ENCODE assay signal across 27 cellular contexts in the genomic region with DNA sequence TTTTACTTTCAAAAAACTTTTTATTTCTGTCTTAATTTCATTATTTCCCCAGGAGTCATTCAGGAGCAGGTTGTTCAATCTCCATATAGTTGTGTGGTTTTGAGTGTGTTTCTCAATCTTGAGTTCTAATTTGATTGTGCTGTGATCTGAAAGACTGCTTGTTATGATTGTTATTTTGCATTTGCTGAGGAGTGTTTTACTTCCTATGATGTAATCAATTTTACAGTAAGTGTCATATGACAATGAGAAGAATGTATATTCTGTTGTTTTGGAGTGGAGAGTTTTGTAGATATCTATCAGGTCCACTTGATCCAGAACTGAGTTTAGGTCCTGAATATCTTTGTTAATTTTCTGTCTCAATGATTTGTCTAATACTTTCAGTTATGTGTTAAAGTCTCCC.
"Had no signal": no experiment of that assay in that cellular context is flagged by ENCODE, and none has a peak within 500 bp of the region (broad histone marks: within the 10 kb centered on the region; RNA-seq: fewer than 3 reads in every experiment).

No MANE protein-coding gene starts in this region.

- H3K4me3 ChIP-seq: stomach, suprapubic skin, testis, thoracic aorta, thyroid gland, tibial artery, tibial nerve, transverse colon, upper lobe of left lung, upper lobe of right lung, uterus, vagina had no signal

- H3K27ac ChIP-seq: stomach, suprapubic skin, testis, thoracic aorta, thyroid gland, tibial artery, tibial nerve, transverse colon, upper lobe of left lung, upper lobe of right lung, uterus, vagina had no signal

- H3K4me1 ChIP-seq: stomach, suprapubic skin, testis, tibial artery, tibial nerve, transverse colon, upper lobe of left lung, upper lobe of right lung, uterus, vagina had no signal

- H3K27me3 ChIP-seq: stomach, suprapubic skin, testis, thyroid gland, tibial artery, tibial nerve, transverse colon, upper lobe of left lung, upper lobe of right lung, uterus, vagina had no signal

- H3K36me3 ChIP-seq: stomach, suprapubic skin, thoracic aorta, thyroid gland, tibial artery, tibial nerve, transverse colon, upper lobe of left lung, upper lobe of right lung, uterus, vagina had no signal

- DNase-seq: stimulated activated CD4-positive, alpha-beta T cell treated with anti-CD3 and anti-CD28 coated beads, Interleukin-2, amount 100 ng/mL, for 48 hours; stimulated activated CD4-positive, alpha-beta T cell treated with anti-CD3 and anti-CD28 coated beads, Interleukin-4, amount 100 ng/mL, for 1 hour; stimulated activated CD4-positive, alpha-beta T cell treated with anti-CD3 and anti-CD28 coated beads, Interleukin-4, amount 100 ng/mL, for 24 hours; stimulated activated CD4-positive, alpha-beta T cell treated with anti-CD3 and anti-CD28 coated beads, Interleukin-4, amount 100 ng/mL, for 4 hours; stimulated activated CD8-positive, alpha-beta memory T cell treated with anti-CD3 and anti-CD28 coated beads, Interleukin-4, amount 100 ng/mL, for 48 hours; stimulated activated naive B cell treated with anti-CD40 and anti-IgM and Interleukin-4, amounts not matched to agents 10 μg/mL and 1 μg/mL and 100 μg/mL, for 72 hours; stimulated activated naive CD4-positive, alpha-beta T cell; stimulated activated naive CD4-positive, alpha-beta T cell treated with Interleukin-2 at 50 U/mL for 16 hours; stimulated activated naive CD8-positive, alpha-beta T cell treated with anti-CD3 and anti-CD28 coated beads, Interleukin-15, amount 100 ng/mL, for 72 hours; stimulated activated naive CD8-positive, alpha-beta T cell treated with anti-CD3 and anti-CD28 coated beads, Interleukin-15, Interleukin-2, amounts not matched to agents 100 U/mL and 50 U/mL, for 24 hours; stomach; substantia nigra; testis; thyroid gland; tibial artery; transverse colon; trophoblast cell; upper lobe of left lung; upper lobe of right lung; uterus had no signal

- FAIRE-seq: urothelium cell line had no signal

- ATAC-seq: stimulated activated effector memory CD8-positive, alpha-beta T cell treated with anti-CD3 and anti-CD28 coated beads, Interleukin-12 subunit alpha, Interleukin-12 subunit beta, amount 100 ng/mL, for 72 hours; stimulated activated memory B cell treated with anti-CD40 and anti-IgM and Interleukin-4, amounts not matched to agents 10 μg/mL and 1 μg/mL and 100 μg/mL, for 72 hours; stimulated activated naive B cell treated with anti-CD40 and anti-IgM and Interleukin-4, amounts not matched to agents 10 μg/mL and 1 μg/mL and 100 μg/mL, for 72 hours; stimulated activated naive CD8-positive, alpha-beta T cell treated with anti-CD3 and anti-CD28 coated beads, Interleukin-15, amount 100 ng/mL, for 72 hours; stimulated activated naive CD8-positive, alpha-beta T cell treated with anti-CD3 and anti-CD28 coated beads, Interleukin-15, Interleukin-2, amounts not matched to agents 100 U/mL and 50 U/mL, for 24 hours; upper lobe of right lung had no signal

- H3K9me3 ChIP-seq: suprapubic skin, testis, thoracic aorta, thyroid gland, tibial artery, transverse colon, upper lobe of left lung, upper lobe of right lung, uterus, vagina had no signal
